In genomic region chr1:227782226-227782625, GRCh38 we compare ENCODE assay signal across 2 cellular contexts.
TF ChIP-seq lines count a peak whose summit lies in the region.

No MANE protein-coding gene starts in this region.

TF ChIP-seq in HepG2, 621 proteins besides CTCF, POLR2A, EP300 and RAD21 (continues in another document):
- TF ChIP-seq TFAP4 (IDR thresholded peaks at IDR 0.05; ENCODE audit: borderline replicate concordance, low read depth) (no peak), RFXANK (CRISPR knock-in tag; IDR thresholded peaks at IDR 0.05) (no peak), FOSL2 (CRISPR knock-in tag; IDR thresholded peaks at IDR 0.05) (no peak), ESRRA (CRISPR knock-in tag; IDR thresholded peaks at IDR 0.05; ENCODE audit: low read depth) (no peak), ZBTB10 (CRISPR knock-in tag; IDR thresholded peaks at IDR 0.05; ENCODE audit: borderline replicate concordance) (no peak), ZHX2 (IDR thresholded peaks at IDR 0.05; ENCODE audit: low read depth) (no peak), ZHX2 (CRISPR knock-in tag; IDR thresholded peaks at IDR 0.05; ENCODE audit: borderline replicate concordance) (no peak), ZMAT5 (CRISPR knock-in tag; IDR thresholded peaks at IDR 0.05; ENCODE audit: borderline replicate concordance, low read depth) (no peak), TCF7 (IDR thresholded peaks at IDR 0.05; ENCODE audit: low read depth) (no peak), FOXK1 (CRISPR knock-in tag; IDR thresholded peaks at IDR 0.05; ENCODE audit: borderline replicate concordance, low read depth) (no peak)

TF ChIP-seq in WTC11, 78 proteins besides CTCF, POLR2A, EP300 and RAD21:
- TF ChIP-seq JAZF1 (CRISPR knock-in tag; IDR thresholded peaks at IDR 0.05): no peak
